ENCODE assay signal across 8 cellular contexts in genomic region chr20:50540620-50541605, GRCh38. TPM values are rescaled to one million over a fixed set of nuclear protein-coding genes. Genes with fewer than 3 reads are reported as not detected.
DNase-seq lines count a peak whose midpoint lies in the region; ATAC-seq and TF ChIP-seq lines count a peak whose summit lies in the region.

No MANE protein-coding gene starts in this region.

- H3K27me3 Mint-ChIP-seq in stimulated activated naive B cell treated with anti-CD40 and anti-IgM and Interleukin-4, amounts not matched to agents 10 μg/mL and 1 μg/mL and 100 μg/mL, for 72 hours = no peaks in the 10 kb centered on the region

- H3K36me3 Mint-ChIP-seq in stimulated activated naive B cell treated with anti-CD40 and anti-IgM and Interleukin-4, amounts not matched to agents 10 μg/mL and 1 μg/mL and 100 μg/mL, for 72 hours = peaks cover 47 to 68% of the 10 kb centered on the region in 2 donors

- H3K4me1 Mint-ChIP-seq in stimulated activated naive B cell treated with anti-CD40 and anti-IgM and Interleukin-4, amounts not matched to agents 10 μg/mL and 1 μg/mL and 100 μg/mL, for 72 hours = peaks cover 54 to 61% of the 10 kb centered on the region in 2 donors

- DNase-seq in SK-MEL-5 (ENCODE audit: low read depth, low spot score) = peak; percentile 36
- peak; percentile 96 for DNase-seq in glomerular visceral epithelial cell (ENCODE audit: extremely low spot score)
- DNase-seq in stimulated activated naive B cell treated with anti-CD40 and anti-IgM and Interleukin-4, amounts not matched to agents 10 μg/mL and 1 μg/mL and 100 μg/mL, for 72 hours = no peak
- no peak for DNase-seq in GM10248 (ENCODE audit: extremely low spot score)
- no peak for DNase-seq in DMS153 treated with DMSO at 0.1 percent for 48 hours (lab: John Stamatoyannopoulos, UW; ENCODE audit: unreplicated experiment)
- DNase-seq in T-helper 9 cell = no peak

- H3K4me3 Mint-ChIP-seq in stimulated activated naive B cell treated with anti-CD40 and anti-IgM and Interleukin-4, amounts not matched to agents 10 μg/mL and 1 μg/mL and 100 μg/mL, for 72 hours = peak overlapping the region; percentile 71 to 79

- in situ Hi-C loops in SK-MEL-5 (cut with HindIII; ENCODE audit: low pct_unique_long_range_greater_than_20kb, low sequenced_read_pairs) = no loop called here

- peaks cover 3 to 11% of the 10 kb centered on the region in 2 donors for H3K9me3 Mint-ChIP-seq in stimulated activated naive B cell treated with anti-CD40 and anti-IgM and Interleukin-4, amounts not matched to agents 10 μg/mL and 1 μg/mL and 100 μg/mL, for 72 hours

- ATAC-seq in GM21381 (IDR thresholded peaks at IDR 0.05; ENCODE audit: unreplicated experiment) (peak; percentile 6), HG02870 (IDR thresholded peaks at IDR 0.05; ENCODE audit: unreplicated experiment) (no peak)
- no peak for ATAC-seq in stimulated activated naive B cell treated with anti-CD40 and anti-IgM and Interleukin-4, amounts not matched to agents 10 μg/mL and 1 μg/mL and 100 μg/mL, for 72 hours (replicated peaks)

- CTCF ChIA-PET in GM10248 (lab: Yijun Ruan, JAX) = interaction anchor here (0.7 to 2.7 kb wide), 11 partner anchors 8 to 58 kb away, joined by 3 to 14 read pairs (median 5); partner anchors contain the start of gene PTPN1

- H3K27ac Mint-ChIP-seq in stimulated activated naive B cell treated with anti-CD40 and anti-IgM and Interleukin-4, amounts not matched to agents 10 μg/mL and 1 μg/mL and 100 μg/mL, for 72 hours = peak overlapping the region; percentile 94

- POLR2A ChIA-PET in GM10248 (lab: Yijun Ruan, JAX) = interaction anchor here (0.6 to 1.2 kb wide), 2 partner anchors 15 to 1352 kb away, joined by 3 to 10 read pairs; no protein-coding TSS in a partner anchor

- no peak for TF ChIP-seq CTCF in GM10248 (IDR thresholded peaks at IDR 0.05; ENCODE audit: control extremely low read depth, extremely low read depth, low read depth, missing control alignments)

RNA-seq across cellular contexts. Expression of gene PTPN1, which starts 30.7 kb away (rescaled TPM):
- total RNA-seq in SK-MEL-5 (2014; rRNA removed; shearing (Covaris generic)) = 118 and 121 TPM in 2 replicates
- polyA plus RNA-seq in SK-MEL-5 (2015; cell fraction: cytosol; rRNA removed) = 66.3 and 77.9 TPM in 2 replicates
- 55.0 and 56.7 TPM in 2 replicates for polyA plus RNA-seq in SK-MEL-5 (2015; cell fraction: nucleus; rRNA removed)

Comparison
In these comparisons a context has a peak if more than half of its experiments do, and no peak if none do; other contexts are left out.
1. DNase-seq: peak in SK-MEL-5 (single experiment) and glomerular visceral epithelial cell (single experiment); none in stimulated activated naive B cell treated with anti-CD40 and anti-IgM and Interleukin-4, amounts not matched to agents 10 μg/mL and 1 μg/mL and 100 μg/mL, for 72 hours (single experiment), GM10248 (single experiment), DMS153 treated with DMSO at 0.1 percent for 48 hours (single experiment) and T-helper 9 cell (single experiment).